Comparison of ENCODE assay signal across 1 cellular context in the genomic region with DNA sequence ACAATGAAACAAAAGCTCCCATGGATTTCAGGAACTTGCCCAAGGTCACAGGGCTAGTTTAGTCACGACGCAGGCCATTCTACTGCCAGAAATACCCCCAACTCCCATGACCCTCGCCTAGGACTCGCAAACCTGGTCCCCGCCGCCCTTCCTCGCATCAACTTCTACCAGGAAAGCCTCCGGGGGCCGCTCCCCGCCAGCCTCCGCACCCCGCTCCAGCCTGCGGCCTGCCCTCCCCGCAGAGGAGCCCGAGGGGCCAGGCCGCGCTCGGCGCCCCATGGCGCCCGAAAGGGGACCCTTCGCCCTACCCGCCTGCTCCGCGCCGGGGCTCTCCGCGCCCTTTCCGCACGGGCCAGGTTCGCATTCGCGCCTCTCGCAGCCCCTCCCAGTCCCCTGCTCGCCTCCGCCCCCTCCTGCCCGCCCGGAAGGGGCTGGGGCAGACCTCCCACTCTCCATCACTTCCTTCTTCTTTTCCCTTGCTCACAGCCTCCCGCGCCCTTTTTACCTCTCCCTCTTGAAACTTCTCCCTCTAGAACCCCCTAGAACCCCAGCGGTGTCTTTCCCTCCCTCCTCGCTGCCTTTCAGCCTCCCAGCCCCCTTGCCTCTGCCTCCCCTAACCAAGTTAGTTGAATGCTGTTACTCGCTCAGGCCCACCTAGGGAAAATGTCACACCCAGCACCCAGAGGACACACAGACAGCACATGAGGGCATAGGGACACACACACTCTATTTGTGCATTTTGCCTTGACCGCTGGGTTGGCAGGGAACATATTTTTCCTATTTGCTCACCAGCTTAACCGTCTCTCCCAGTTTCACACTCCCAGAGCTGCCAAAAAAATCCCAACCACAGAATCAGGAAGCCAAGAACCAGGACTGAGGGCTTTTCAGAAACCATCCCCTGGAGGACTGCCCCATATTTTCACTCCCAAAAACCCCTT.
TF ChIP-seq lines count a peak whose summit lies in the region.

A gene (minus strand): TSS at position 368 of the 938 bp plus-strand sequence. CDS start 949 bp downstream, outside the sequence.

TF ChIP-seq in K562, 482 proteins besides CTCF, POLR2A, EP300 and RAD21 (continued from another document and continues in another):
- TF ChIP-seq, protein P1, sequence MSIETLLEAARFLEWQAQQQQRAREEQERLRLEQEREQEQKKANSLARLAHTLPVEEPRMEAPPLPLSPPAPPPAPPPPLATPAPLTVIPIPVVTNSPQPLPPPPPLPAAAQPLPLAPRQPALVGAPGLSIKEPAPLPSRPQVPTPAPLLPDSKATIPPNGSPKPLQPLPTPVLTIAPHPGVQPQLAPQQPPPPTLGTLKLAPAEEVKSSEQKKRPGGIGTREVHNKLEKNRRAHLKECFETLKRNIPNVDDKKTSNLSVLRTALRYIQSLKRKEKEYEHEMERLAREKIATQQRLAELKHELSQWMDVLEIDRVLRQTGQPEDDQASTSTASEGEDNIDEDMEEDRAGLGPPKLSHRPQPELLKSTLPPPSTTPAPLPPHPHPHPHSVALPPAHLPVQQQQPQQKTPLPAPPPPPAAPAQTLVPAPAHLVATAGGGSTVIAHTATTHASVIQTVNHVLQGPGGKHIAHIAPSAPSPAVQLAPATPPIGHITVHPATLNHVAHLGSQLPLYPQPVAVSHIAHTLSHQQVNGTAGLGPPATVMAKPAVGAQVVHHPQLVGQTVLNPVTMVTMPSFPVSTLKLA (conservative IDR thresholded peaks at IDR 0.05): peak in 1 of 2 experiments; percentile 34; a peak in 1 of 4 replicates
- TF ChIP-seq, protein P2, sequence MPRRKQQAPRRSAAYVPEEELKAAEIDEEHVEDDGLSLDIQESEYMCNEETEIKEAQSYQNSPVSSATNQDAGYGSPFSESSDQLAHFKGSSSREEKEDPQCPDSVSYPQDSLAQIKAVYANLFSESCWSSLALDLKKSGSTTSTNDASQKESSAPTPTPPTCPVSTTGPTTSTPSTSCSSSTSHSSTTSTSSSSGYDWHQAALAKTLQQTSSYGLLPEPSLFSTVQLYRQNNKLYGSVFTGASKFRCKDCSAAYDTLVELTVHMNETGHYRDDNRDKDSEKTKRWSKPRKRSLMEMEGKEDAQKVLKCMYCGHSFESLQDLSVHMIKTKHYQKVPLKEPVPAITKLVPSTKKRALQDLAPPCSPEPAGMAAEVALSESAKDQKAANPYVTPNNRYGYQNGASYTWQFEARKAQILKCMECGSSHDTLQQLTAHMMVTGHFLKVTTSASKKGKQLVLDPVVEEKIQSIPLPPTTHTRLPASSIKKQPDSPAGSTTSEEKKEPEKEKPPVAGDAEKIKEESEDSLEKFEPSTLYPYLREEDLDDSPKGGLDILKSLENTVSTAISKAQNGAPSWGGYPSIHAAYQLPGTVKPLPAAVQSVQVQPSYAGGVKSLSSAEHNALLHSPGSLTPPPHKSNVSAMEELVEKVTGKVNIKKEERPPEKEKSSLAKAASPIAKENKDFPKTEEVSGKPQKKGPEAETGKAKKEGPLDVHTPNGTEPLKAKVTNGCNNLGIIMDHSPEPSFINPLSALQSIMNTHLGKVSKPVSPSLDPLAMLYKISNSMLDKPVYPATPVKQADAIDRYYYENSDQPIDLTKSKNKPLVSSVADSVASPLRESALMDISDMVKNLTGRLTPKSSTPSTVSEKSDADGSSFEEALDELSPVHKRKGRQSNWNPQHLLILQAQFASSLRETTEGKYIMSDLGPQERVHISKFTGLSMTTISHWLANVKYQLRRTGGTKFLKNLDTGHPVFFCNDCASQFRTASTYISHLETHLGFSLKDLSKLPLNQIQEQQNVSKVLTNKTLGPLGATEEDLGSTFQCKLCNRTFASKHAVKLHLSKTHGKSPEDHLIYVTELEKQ (CRISPR knock-in tag; IDR thresholded peaks at IDR 0.05): no peak
- TF ChIP-seq GABPB1 (CRISPR knock-in tag; IDR thresholded peaks at IDR 0.05) (peak; percentile 50; the same call in 1 of the 2 replicates), BHLHE40 (IDR thresholded peaks at IDR 0.05; ENCODE audit: low read length) (peak; percentile 75), EGR1 (conservative IDR thresholded peaks at IDR 0.05) (peak; percentile 84), PHB (CRISPR knock-in tag; IDR thresholded peaks at IDR 0.05) (no peak), RBM14 (IDR thresholded peaks at IDR 0.05; ENCODE audit: borderline replicate concordance, insufficient read depth, low read depth, low read length) (0 out of 2 replicates have a peak, but pooled peaks have one; percentile 59), HLTF (IDR thresholded peaks at IDR 0.05) (peak; percentile 79), NR3C1 (CRISPR knock-in tag; IDR thresholded peaks at IDR 0.05) (no peak), XRCC5 (IDR thresholded peaks at IDR 0.05; ENCODE audit: low read depth, low read length) (peak; percentile 62; the same call in 1 of the 2 replicates), CCNT2 (IDR thresholded peaks at IDR 0.05; ENCODE audit: borderline replicate concordance, extremely low read depth, insufficient read length, low read depth, low read length) (peak; percentile 56), HNRNPLL (IDR thresholded peaks at IDR 0.05; ENCODE audit: low read depth, low read length, poor library complexity, severe bottlenecking) (peak; percentile 75), CREM (IDR thresholded peaks at IDR 0.05; ENCODE audit: low read depth) (peak; percentile 54; the same call in 1 of the 2 replicates), SRSF1 (IDR thresholded peaks at IDR 0.05; ENCODE audit: low read depth, low read length) (no peak), L3MBTL2 (IDR thresholded peaks at IDR 0.05) (peak; percentile 73), ZNF121 (CRISPR knock-in tag; conservative IDR thresholded peaks at IDR 0.05) (peak; percentile 13; the same call in 1 of the 2 replicates), CHD2 (IDR thresholded peaks at IDR 0.05; ENCODE audit: low read depth, low read length) (no peak; the same call in 1 of the 2 replicates), KDM5B (IDR thresholded peaks at IDR 0.05; ENCODE audit: insufficient replicate concordance, low read depth, low read length) (peak; percentile 72), ZNF431 (CRISPR knock-in tag; IDR thresholded peaks at IDR 0.05) (no peak), KDM4B (IDR thresholded peaks at IDR 0.05; ENCODE audit: borderline replicate concordance in 2 of 2, low read depth in 1 of 2) (peak in 1 of 2 experiments; percentile 23; a peak in 1 of 4 replicates), YY1 (IDR thresholded peaks at IDR 0.05; ENCODE audit: borderline replicate concordance in 1 of 3, control insufficient read depth in 1 of 3, extremely low read depth in 1 of 3, insufficient read depth in 3 of 3, insufficient read length in 1 of 3, insufficient replicate concordance in 2 of 3, low read depth in 1 of 3, low read length in 2 of 3) (peak in 2 of 3 experiments; percentile 73 to 89), GATAD2A (IDR thresholded peaks at IDR 0.05) (peak; percentile 26; the same call in 1 of the 2 replicates), ZFP36 (IDR thresholded peaks at IDR 0.05; ENCODE audit: low read depth, low read length, partially characterized antibody) (no peak), ZNF778 (CRISPR knock-in tag; IDR thresholded peaks at IDR 0.05) (no peak), MIER1 (IDR thresholded peaks at IDR 0.05; ENCODE audit: low read depth) (peak; percentile 27; the same call in 1 of the 2 replicates), FOXM1 (IDR thresholded peaks at IDR 0.05; ENCODE audit: low read depth) (no peak), FOXM1 (CRISPR knock-in tag; IDR thresholded peaks at IDR 0.05; ENCODE audit: low read depth) (no peak), THRAP3 (IDR thresholded peaks at IDR 0.05; ENCODE audit: borderline replicate concordance) (no peak), CTBP1 (IDR thresholded peaks at IDR 0.05; ENCODE audit: borderline replicate concordance) (peak; percentile 55), ELF4 (CRISPR knock-in tag; IDR thresholded peaks at IDR 0.05) (peak; percentile 82; the same call in 1 of the 2 replicates), ARNT (IDR thresholded peaks at IDR 0.05) (0 out of 4 replicates have a peak, but pooled peaks of 1 of the 2 experiments have one; percentile 59), NFRKB (IDR thresholded peaks at IDR 0.05; ENCODE audit: low read depth) (peak; percentile 56), CXXC5 (CRISPR knock-in tag; IDR thresholded peaks at IDR 0.05) (peak; percentile 78), HDAC1 (IDR thresholded peaks at IDR 0.05) (peak in 1 of 2 experiments; percentile 57; a peak in 2 of 4 replicates), TCFL5 (CRISPR knock-in tag; conservative IDR thresholded peaks at IDR 0.05) (no peak), ZNF696 (CRISPR knock-in tag; conservative IDR thresholded peaks at IDR 0.05) (no peak), SAP30 (IDR thresholded peaks at IDR 0.05; ENCODE audit: borderline replicate concordance, insufficient read depth, low read depth, low read length, poor library complexity, severe bottlenecking) (peak; percentile 27), MAZ (CRISPR knock-in tag; conservative IDR thresholded peaks at IDR 0.05 in 1 of 2, IDR thresholded peaks at IDR 0.05 in 1 of 2) (peak; percentile 82 to 95), OTX1 (CRISPR knock-in tag; IDR thresholded peaks at IDR 0.05) (peak; percentile 70; the same call in 1 of the 2 replicates), POLR2G (IDR thresholded peaks at IDR 0.05; ENCODE audit: low read depth, low read length) (peak; percentile 98), TBL1XR1 (IDR thresholded peaks at IDR 0.05; ENCODE audit: low read length in 2 of 2) (no peak), SMARCA4 (IDR thresholded peaks at IDR 0.05) (peak; percentile 62)
- TF ChIP-seq, protein P3, sequence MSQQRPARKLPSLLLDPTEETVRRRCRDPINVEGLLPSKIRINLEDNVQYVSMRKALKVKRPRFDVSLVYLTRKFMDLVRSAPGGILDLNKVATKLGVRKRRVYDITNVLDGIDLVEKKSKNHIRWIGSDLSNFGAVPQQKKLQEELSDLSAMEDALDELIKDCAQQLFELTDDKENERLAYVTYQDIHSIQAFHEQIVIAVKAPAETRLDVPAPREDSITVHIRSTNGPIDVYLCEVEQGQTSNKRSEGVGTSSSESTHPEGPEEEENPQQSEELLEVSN (IDR thresholded peaks at IDR 0.05; ENCODE audit: borderline replicate concordance in 1 of 2, extremely low read depth in 1 of 2, insufficient read depth in 1 of 2, insufficient read length in 1 of 2, low read depth in 1 of 2, low read length in 1 of 2, poor library complexity in 1 of 2, severe bottlenecking in 1 of 2): peak; percentile 87 to 95
- TF ChIP-seq, protein P4, sequence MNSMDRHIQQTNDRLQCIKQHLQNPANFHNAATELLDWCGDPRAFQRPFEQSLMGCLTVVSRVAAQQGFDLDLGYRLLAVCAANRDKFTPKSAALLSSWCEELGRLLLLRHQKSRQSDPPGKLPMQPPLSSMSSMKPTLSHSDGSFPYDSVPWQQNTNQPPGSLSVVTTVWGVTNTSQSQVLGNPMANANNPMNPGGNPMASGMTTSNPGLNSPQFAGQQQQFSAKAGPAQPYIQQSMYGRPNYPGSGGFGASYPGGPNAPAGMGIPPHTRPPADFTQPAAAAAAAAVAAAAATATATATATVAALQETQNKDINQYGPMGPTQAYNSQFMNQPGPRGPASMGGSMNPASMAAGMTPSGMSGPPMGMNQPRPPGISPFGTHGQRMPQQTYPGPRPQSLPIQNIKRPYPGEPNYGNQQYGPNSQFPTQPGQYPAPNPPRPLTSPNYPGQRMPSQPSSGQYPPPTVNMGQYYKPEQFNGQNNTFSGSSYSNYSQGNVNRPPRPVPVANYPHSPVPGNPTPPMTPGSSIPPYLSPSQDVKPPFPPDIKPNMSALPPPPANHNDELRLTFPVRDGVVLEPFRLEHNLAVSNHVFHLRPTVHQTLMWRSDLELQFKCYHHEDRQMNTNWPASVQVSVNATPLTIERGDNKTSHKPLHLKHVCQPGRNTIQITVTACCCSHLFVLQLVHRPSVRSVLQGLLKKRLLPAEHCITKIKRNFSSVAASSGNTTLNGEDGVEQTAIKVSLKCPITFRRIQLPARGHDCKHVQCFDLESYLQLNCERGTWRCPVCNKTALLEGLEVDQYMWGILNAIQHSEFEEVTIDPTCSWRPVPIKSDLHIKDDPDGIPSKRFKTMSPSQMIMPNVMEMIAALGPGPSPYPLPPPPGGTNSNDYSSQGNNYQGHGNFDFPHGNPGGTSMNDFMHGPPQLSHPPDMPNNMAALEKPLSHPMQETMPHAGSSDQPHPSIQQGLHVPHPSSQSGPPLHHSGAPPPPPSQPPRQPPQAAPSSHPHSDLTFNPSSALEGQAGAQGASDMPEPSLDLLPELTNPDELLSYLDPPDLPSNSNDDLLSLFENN (IDR thresholded peaks at IDR 0.05; ENCODE audit: low read depth in 2 of 2, low read length in 2 of 2): no peak
- TF ChIP-seq, protein P5, sequence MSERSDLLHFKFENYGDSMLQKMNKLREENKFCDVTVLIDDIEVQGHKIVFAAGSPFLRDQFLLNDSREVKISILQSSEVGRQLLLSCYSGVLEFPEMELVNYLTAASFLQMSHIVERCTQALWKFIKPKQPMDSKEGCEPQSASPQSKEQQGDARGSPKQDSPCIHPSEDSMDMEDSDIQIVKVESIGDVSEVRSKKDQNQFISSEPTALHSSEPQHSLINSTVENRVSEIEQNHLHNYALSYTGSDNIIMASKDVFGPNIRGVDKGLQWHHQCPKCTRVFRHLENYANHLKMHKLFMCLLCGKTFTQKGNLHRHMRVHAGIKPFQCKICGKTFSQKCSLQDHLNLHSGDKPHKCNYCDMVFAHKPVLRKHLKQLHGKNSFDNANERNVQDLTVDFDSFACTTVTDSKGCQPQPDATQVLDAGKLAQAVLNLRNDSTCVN (CRISPR knock-in tag; IDR thresholded peaks at IDR 0.05): peak; percentile 69; the same call in 1 of the 2 replicates
